2 cellular contexts compared by ENCODE assay signal in the genomic region with DNA sequence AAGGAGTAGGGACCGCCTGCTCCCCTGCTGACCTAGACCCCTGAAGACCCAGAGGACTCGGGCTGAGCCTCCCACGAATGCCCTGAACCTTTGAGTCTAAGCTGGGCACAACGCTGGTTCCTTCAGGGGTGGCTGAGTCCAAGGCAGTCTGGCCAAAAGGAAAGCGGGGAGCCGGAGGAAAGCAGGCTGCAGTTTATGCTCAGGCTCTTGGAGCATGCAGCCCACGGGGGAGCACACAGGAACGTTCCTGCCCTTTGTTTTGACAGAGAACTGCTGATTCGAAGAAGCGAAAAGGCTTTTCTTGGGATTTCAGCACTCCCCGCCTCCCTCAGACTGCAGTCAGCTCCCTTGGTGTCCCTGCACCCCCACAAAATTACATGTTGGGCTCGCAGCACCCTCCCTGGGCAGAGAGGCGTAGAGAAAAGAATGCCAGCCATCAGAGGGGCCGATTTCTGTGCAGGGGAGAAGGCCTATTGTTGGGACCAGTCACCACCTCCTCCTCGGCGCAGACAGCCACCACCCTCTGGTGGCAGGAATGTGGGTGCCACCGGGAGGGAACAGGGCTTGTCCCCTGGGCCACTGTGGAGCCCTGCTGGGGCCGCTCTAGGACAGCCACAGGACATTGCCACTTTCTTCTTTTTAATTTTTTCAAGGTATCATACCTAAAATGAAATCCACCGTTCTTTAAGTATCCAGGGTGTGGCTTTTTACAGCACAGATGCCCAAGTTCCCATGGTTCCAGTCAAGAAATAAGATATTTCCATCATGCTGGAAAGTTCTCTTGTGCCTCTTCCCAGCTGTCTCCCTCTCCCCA.
A peak's percentile ranks its signal among the peaks of the same experiment; 100 is the strongest.
TF ChIP-seq lines count a peak whose summit lies in the region.

No MANE protein-coding gene starts in this region.

TF ChIP-seq in WTC11, 78 proteins besides CTCF, POLR2A, EP300 and RAD21 (continued from another document):
- TF ChIP-seq ZNF121 (CRISPR knock-in tag; IDR thresholded peaks at IDR 0.05) = 0 out of 2 replicates have a peak, but pooled peaks have one; percentile 35

TF ChIP-seq in HepG2, 621 proteins besides CTCF, POLR2A, EP300 and RAD21 (continued from another document and continues in another):
- TF ChIP-seq MAZ (IDR thresholded peaks at IDR 0.05; ENCODE audit: borderline replicate concordance, low read depth, low read length) = peak; percentile 78
- peak; percentile 58; the same call in 1 of the 2 replicates for TF ChIP-seq MAZ (CRISPR knock-in tag; IDR thresholded peaks at IDR 0.05; ENCODE audit: low read depth)
- no peak for TF ChIP-seq NFYC (CRISPR knock-in tag; IDR thresholded peaks at IDR 0.05)
- 0 out of 2 replicates have a peak, but pooled peaks have one; percentile 54 for TF ChIP-seq MYNN (CRISPR knock-in tag; IDR thresholded peaks at IDR 0.05; ENCODE audit: low read depth)
- no peak for TF ChIP-seq EZH2 (conservative IDR thresholded peaks at IDR 0.05; ENCODE audit: low read depth, low read length)
- no peak for TF ChIP-seq ZNF552 (CRISPR knock-in tag; IDR thresholded peaks at IDR 0.05; ENCODE audit: borderline replicate concordance)
- TF ChIP-seq SOX6 (IDR thresholded peaks at IDR 0.05) = no peak
- TF ChIP-seq SOX6 (CRISPR knock-in tag; IDR thresholded peaks at IDR 0.05) = peak; percentile 63; the same call in 1 of the 2 replicates
- no peak for TF ChIP-seq NRL (CRISPR knock-in tag; IDR thresholded peaks at IDR 0.05; ENCODE audit: borderline replicate concordance)
- TF ChIP-seq NONO (IDR thresholded peaks at IDR 0.05) = no peak
- TF ChIP-seq NONO (CRISPR knock-in tag; conservative IDR thresholded peaks at IDR 0.05) = peak; percentile 47; the same call in 1 of the 2 replicates
- TF ChIP-seq MATR3 (CRISPR knock-in tag; IDR thresholded peaks at IDR 0.05) = no peak
- TF ChIP-seq, protein P1, sequence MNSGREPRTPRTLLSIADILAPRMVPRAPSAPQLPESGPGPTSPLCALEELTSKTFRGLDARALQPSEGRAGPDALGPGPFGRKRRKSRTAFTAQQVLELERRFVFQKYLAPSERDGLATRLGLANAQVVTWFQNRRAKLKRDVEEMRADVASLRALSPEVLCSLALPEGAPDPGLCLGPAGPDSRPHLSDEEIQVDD (CRISPR knock-in tag; IDR thresholded peaks at IDR 0.05; ENCODE audit: borderline replicate concordance) = no peak
- 0 out of 2 replicates have a peak, but pooled peaks have one; percentile 50 for TF ChIP-seq ZNF709 (CRISPR knock-in tag; IDR thresholded peaks at IDR 0.05)
- TF ChIP-seq SALL1 (CRISPR knock-in tag; IDR thresholded peaks at IDR 0.05) = peak; percentile 70
- TF ChIP-seq ZNF768 (CRISPR knock-in tag; IDR thresholded peaks at IDR 0.05) = peak; percentile 11; the same call in 1 of the 2 replicates
- TF ChIP-seq TCF7L2 (IDR thresholded peaks at IDR 0.05; ENCODE audit: low read depth, low read length) = no peak
- TF ChIP-seq, protein P2, sequence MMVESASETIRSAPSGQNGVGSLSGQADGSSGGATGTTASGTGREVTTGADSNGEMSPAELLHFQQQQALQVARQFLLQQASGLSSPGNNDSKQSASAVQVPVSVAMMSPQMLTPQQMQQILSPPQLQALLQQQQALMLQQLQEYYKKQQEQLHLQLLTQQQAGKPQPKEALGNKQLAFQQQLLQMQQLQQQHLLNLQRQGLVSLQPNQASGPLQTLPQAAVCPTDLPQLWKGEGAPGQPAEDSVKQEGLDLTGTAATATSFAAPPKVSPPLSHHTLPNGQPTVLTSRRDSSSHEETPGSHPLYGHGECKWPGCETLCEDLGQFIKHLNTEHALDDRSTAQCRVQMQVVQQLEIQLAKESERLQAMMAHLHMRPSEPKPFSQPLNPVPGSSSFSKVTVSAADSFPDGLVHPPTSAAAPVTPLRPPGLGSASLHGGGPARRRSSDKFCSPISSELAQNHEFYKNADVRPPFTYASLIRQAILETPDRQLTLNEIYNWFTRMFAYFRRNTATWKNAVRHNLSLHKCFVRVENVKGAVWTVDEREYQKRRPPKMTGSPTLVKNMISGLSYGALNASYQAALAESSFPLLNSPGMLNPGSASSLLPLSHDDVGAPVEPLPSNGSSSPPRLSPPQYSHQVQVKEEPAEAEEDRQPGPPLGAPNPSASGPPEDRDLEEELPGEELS (CRISPR knock-in tag; IDR thresholded peaks at IDR 0.05) = peak; percentile 36; the same call in 1 of the 2 replicates
- no peak for TF ChIP-seq ADNP (CRISPR knock-in tag; IDR thresholded peaks at IDR 0.05)
- TF ChIP-seq PHF5A (CRISPR knock-in tag; IDR thresholded peaks at IDR 0.05; ENCODE audit: low read depth, unreplicated experiment) = peak; percentile 25
- peak; percentile 64; the same call in 1 of the 2 replicates for TF ChIP-seq KDM4B (CRISPR knock-in tag; IDR thresholded peaks at IDR 0.05)
- no peak for TF ChIP-seq ZNF770 (CRISPR knock-in tag; IDR thresholded peaks at IDR 0.05)
- peak; percentile 25; the same call in 1 of the 2 replicates for TF ChIP-seq TFDP1 (CRISPR knock-in tag; IDR thresholded peaks at IDR 0.05; ENCODE audit: borderline replicate concordance)
- no peak for TF ChIP-seq PRPF4 (IDR thresholded peaks at IDR 0.05; ENCODE audit: low read depth, low read length, poor library complexity, severe bottlenecking)
- TF ChIP-seq ZNF251 (CRISPR knock-in tag; IDR thresholded peaks at IDR 0.05) = no peak
- TF ChIP-seq ZSCAN31 (CRISPR knock-in tag; IDR thresholded peaks at IDR 0.05; ENCODE audit: low read depth) = no peak
- no peak for TF ChIP-seq POLR2AphosphoS5 (IDR thresholded peaks at IDR 0.05; ENCODE audit: low read depth, low read length)
- TF ChIP-seq, protein P3, sequence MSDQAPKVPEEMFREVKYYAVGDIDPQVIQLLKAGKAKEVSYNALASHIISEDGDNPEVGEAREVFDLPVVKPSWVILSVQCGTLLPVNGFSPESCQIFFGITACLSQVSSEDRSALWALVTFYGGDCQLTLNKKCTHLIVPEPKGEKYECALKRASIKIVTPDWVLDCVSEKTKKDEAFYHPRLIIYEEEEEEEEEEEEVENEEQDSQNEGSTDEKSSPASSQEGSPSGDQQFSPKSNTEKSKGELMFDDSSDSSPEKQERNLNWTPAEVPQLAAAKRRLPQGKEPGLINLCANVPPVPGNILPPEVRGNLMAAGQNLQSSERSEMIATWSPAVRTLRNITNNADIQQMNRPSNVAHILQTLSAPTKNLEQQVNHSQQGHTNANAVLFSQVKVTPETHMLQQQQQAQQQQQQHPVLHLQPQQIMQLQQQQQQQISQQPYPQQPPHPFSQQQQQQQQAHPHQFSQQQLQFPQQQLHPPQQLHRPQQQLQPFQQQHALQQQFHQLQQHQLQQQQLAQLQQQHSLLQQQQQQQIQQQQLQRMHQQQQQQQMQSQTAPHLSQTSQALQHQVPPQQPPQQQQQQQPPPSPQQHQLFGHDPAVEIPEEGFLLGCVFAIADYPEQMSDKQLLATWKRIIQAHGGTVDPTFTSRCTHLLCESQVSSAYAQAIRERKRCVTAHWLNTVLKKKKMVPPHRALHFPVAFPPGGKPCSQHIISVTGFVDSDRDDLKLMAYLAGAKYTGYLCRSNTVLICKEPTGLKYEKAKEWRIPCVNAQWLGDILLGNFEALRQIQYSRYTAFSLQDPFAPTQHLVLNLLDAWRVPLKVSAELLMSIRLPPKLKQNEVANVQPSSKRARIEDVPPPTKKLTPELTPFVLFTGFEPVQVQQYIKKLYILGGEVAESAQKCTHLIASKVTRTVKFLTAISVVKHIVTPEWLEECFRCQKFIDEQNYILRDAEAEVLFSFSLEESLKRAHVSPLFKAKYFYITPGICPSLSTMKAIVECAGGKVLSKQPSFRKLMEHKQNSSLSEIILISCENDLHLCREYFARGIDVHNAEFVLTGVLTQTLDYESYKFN (CRISPR knock-in tag; conservative IDR thresholded peaks at IDR 0.05) = no peak
- TF ChIP-seq ZXDC (CRISPR knock-in tag; IDR thresholded peaks at IDR 0.05) = no peak
- peak; percentile 82 for TF ChIP-seq FOSL2 (CRISPR knock-in tag; IDR thresholded peaks at IDR 0.05)
- TF ChIP-seq GPN1 (CRISPR knock-in tag; IDR thresholded peaks at IDR 0.05; ENCODE audit: borderline replicate concordance) = no peak
- no peak for TF ChIP-seq HNRNPUL1 (IDR thresholded peaks at IDR 0.05; ENCODE audit: low read depth, low read length)
- 0 out of 2 replicates have a peak, but pooled peaks have one; percentile 36 for TF ChIP-seq RXRB (CRISPR knock-in tag; IDR thresholded peaks at IDR 0.05; ENCODE audit: borderline replicate concordance)
- TF ChIP-seq SSRP1 (CRISPR knock-in tag; IDR thresholded peaks at IDR 0.05) = no peak
- TF ChIP-seq SMC3 (IDR thresholded peaks at IDR 0.05; ENCODE audit: low read length) = peak; percentile 73
- peak; percentile 47; the same call in 1 of the 2 replicates for TF ChIP-seq MEIS2 (CRISPR knock-in tag; IDR thresholded peaks at IDR 0.05)
- TF ChIP-seq ZNF33B (CRISPR knock-in tag; IDR thresholded peaks at IDR 0.05) = no peak
- TF ChIP-seq ASH2L (IDR thresholded peaks at IDR 0.05; ENCODE audit: insufficient read length, low read depth, low read length) = no peak
- TF ChIP-seq TP53 (CRISPR knock-in tag; conservative IDR thresholded peaks at IDR 0.05) = 0 out of 2 replicates have a peak, but pooled peaks have one; percentile 39
- 0 out of 2 replicates have a peak, but pooled peaks have one; percentile 36 for TF ChIP-seq MZF1 (CRISPR knock-in tag; IDR thresholded peaks at IDR 0.05; ENCODE audit: borderline replicate concordance)
- 0 out of 2 replicates have a peak, but pooled peaks have one; percentile 44 for TF ChIP-seq ZNF619 (CRISPR knock-in tag; IDR thresholded peaks at IDR 0.05)
- no peak for TF ChIP-seq SOX13 (IDR thresholded peaks at IDR 0.05)
- TF ChIP-seq SOX13 (CRISPR knock-in tag; conservative IDR thresholded peaks at IDR 0.05 in 1 of 2, IDR thresholded peaks at IDR 0.05 in 1 of 2) = peak in 1 of 2 experiments; percentile 64; a peak in 2 of 4 replicates
- peak; percentile 66; the same call in 1 of the 2 replicates for TF ChIP-seq ZBTB20 (CRISPR knock-in tag; IDR thresholded peaks at IDR 0.05; ENCODE audit: borderline replicate concordance, low read depth)
- TF ChIP-seq ISL2 (CRISPR knock-in tag; IDR thresholded peaks at IDR 0.05) = peak; percentile 36; the same call in 1 of the 2 replicates
- peak; percentile 41; the same call in 1 of the 2 replicates for TF ChIP-seq MTERF4 (CRISPR knock-in tag; IDR thresholded peaks at IDR 0.05)
- TF ChIP-seq, protein P4, sequence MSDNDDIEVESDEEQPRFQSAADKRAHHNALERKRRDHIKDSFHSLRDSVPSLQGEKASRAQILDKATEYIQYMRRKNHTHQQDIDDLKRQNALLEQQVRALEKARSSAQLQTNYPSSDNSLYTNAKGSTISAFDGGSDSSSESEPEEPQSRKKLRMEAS (IDR thresholded peaks at IDR 0.05) = peak; percentile 29; the same call in 1 of the 2 replicates
- no peak for TF ChIP-seq ZNF30 (CRISPR knock-in tag; IDR thresholded peaks at IDR 0.05)
- no peak for TF ChIP-seq ZNF20 (CRISPR knock-in tag; IDR thresholded peaks at IDR 0.05)
- no peak for TF ChIP-seq KDM5B (CRISPR knock-in tag; IDR thresholded peaks at IDR 0.05; ENCODE audit: borderline replicate concordance)
